In the genomic region with DNA sequence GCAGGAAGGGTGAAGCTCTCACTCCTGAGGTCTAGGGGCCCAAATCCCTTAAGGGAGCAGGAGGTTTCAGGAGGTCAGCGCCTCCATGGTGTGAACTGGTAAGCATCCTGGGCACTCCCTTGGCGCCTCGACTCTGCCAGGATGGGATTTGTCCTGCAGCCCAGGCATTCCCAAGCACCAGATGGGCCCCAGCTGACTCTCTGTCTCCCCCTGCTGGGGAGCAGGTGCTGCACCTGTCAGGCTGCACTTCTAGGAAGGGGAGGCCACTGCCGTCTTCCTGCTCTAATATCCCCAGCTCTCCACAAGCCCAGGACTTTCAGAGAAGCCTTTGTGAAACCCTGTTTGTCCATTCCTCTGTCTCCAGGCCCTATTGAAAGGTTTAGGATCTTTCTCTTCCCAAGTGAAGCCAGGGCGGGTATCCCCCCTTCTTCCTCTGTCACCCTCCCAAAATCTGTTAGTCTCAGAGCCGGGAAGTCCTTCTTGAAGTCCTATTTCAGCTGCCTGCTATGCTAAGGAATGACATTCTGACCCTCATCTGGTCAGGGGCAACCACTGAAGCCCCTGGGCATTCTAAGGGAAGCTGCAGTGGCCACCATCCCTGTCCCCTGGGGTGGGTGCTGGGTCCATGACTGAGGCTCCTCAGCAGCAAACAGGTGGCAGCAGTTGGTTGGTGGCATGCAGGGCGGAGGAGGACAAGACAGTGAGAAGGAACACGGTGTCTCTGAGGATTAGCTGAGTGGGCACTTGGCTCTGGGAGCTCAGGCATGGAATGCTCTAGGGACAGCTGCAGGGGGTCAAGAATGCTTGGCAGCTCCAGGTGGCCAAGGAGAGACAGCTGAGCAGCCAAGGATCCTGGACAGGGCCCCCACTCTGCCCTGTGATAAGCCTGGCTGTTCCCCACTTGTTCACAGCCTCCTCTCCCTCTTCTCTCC, we compare ENCODE assay signal across 9 cellular contexts. TPM values are rescaled to one million over a fixed set of nuclear protein-coding genes. Genes with fewer than 3 reads are reported as not detected.
DNase-seq lines count a peak whose midpoint lies in the region; ATAC-seq and TF ChIP-seq lines count a peak whose summit lies in the region.
"Had no signal": no experiment of that assay in that cellular context is flagged by ENCODE, and none has a peak within 500 bp of the region (broad histone marks: within the 10 kb centered on the region; RNA-seq: fewer than 3 reads in every experiment).

No MANE protein-coding gene starts in this region.

- 62 to 71% methylated on average over 5 to 8 of the region's 8 CpGs for WGBS in tibial nerve, 2 donors

- H3K4me3 ChIP-seq in A673 (ENCODE audit: low read depth, low read length, poor library complexity, severe bottlenecking) (no peak overlapping the region), epithelial cell of esophagus (ENCODE audit: low read length) (no peak overlapping the region), tibial nerve (no peak overlapping the region)

- CTCF ChIA-PET in A673 (lab: Charles Lee), result interaction anchor here (0.8 to 2.5 kb wide), 4 partner anchors 43 to 133 kb away, joined by 3 to 23 read pairs (median 4); no protein-coding TSS in a partner anchor
- CTCF ChIA-PET in GM10248 (lab: Yijun Ruan, JAX), result interaction anchor here (0.7 to 5.7 kb wide), 38 partner anchors 8 to 562 kb away, joined by 3 to 86 read pairs (median 4); a partner anchor contains a TSS
- CTCF ChIA-PET in activated CD8-positive, alpha-beta T cell treated with anti-CD3 and anti-CD28 coated beads for 36 hours (lab: Charles Lee), result interaction anchor here (0.7 to 6.6 kb wide), 44 partner anchors 9 to 460 kb away, joined by 3 to 58 read pairs (median 4); a partner anchor contains a TSS

- H3K4me1 Mint-ChIP-seq in activated CD8-positive, alpha-beta T cell treated with anti-CD3 and anti-CD28 coated beads for 36 hours (ENCODE audit: low read depth), result no peaks in the 10 kb centered on the region

- intact Hi-C loops in A673 (cut with micrococcal nuclease; ENCODE audit: unreplicated experiment), result loop anchor here (1.0 to 5.0 kb wide), 2 partner anchors 55 to 133 kb away; no protein-coding TSS in a partner anchor
- intact Hi-C loops in activated CD8-positive, alpha-beta T cell treated with anti-CD3 and anti-CD28 coated beads for 36 hours (cut with micrococcal nuclease), result loop anchor here (5.0 kb wide), 1 partner anchor 135 kb away; no protein-coding TSS in a partner anchor

- H3K27ac ChIP-seq in A673 (ENCODE audit: low read depth, low read length, poor library complexity, severe bottlenecking), result no peak overlapping the region
- H3K27ac ChIP-seq in tibial nerve, result no peak overlapping the region

- TF ChIP-seq CTCF in A673 (conservative IDR thresholded peaks at IDR 0.05; ENCODE audit: low read depth, low read length) (peak; percentile 90), GM10248 (IDR thresholded peaks at IDR 0.05; ENCODE audit: control extremely low read depth, extremely low read depth, low read depth, missing control alignments) (peak; percentile 85), epithelial cell of esophagus (IDR thresholded peaks at IDR 0.05; ENCODE audit: insufficient read depth, low read depth, low read length, missing control alignments) (peak; percentile 96), tibial nerve (IDR thresholded peaks at IDR 0.05) (peak; percentile 52 to 69 (median 53))
- TF ChIP-seq CTCF in activated CD8-positive, alpha-beta T cell treated with anti-CD3 and anti-CD28 coated beads for 36 hours (IDR thresholded peaks at IDR 0.05), result peak; percentile 94

- no peaks in the 10 kb centered on the region for H3K9me3 ChIP-seq in A673 (ENCODE audit: low read depth, low read length, poor library complexity, severe bottlenecking)
- no peaks in the 10 kb centered on the region for H3K9me3 ChIP-seq in tibial nerve

- no peak overlapping the region for H3K27ac Mint-ChIP-seq in activated CD8-positive, alpha-beta T cell treated with anti-CD3 and anti-CD28 coated beads for 36 hours

- no peaks in the 10 kb centered on the region for H3K27me3 ChIP-seq in A673 (replicated peaks; ENCODE audit: insufficient read depth, low read depth, low read length, poor library complexity)
- H3K27me3 ChIP-seq in tibial nerve, result no peaks in the 10 kb centered on the region

- peak; percentile 74 for ATAC-seq in activated CD8-positive, alpha-beta T cell treated with anti-CD3 and anti-CD28 coated beads for 36 hours

- no peaks in the 10 kb centered on the region for H3K27me3 Mint-ChIP-seq in activated CD8-positive, alpha-beta T cell treated with anti-CD3 and anti-CD28 coated beads for 36 hours

- POLR2A ChIA-PET in A673 (lab: Charles Lee; ENCODE audit: low non-redundant PET) (no interaction called here), GM10248 (lab: Yijun Ruan, JAX) (no interaction called here)
- POLR2A ChIA-PET in activated CD8-positive, alpha-beta T cell treated with anti-CD3 and anti-CD28 coated beads for 36 hours (lab: Charles Lee), result no interaction called here

- H3K9me3 Mint-ChIP-seq in activated CD8-positive, alpha-beta T cell treated with anti-CD3 and anti-CD28 coated beads for 36 hours, result no peaks in the 10 kb centered on the region

- H3K4me1 ChIP-seq in A673 (ENCODE audit: insufficient read depth, low read length, poor library complexity, severe bottlenecking) (peaks cover 5% of the 10 kb centered on the region), tibial nerve (no peaks in the 10 kb centered on the region)

- H3K36me3 Mint-ChIP-seq in activated CD8-positive, alpha-beta T cell treated with anti-CD3 and anti-CD28 coated beads for 36 hours (ENCODE audit: low read depth), result no peaks in the 10 kb centered on the region

- no peak for TF ChIP-seq POLR2A in tibial nerve (IDR thresholded peaks at IDR 0.05)

- no peaks in the 10 kb centered on the region for H3K36me3 ChIP-seq in A673 (ENCODE audit: insufficient read depth, low read length, poor library complexity, severe bottlenecking)
- H3K36me3 ChIP-seq in tibial nerve, result no peaks in the 10 kb centered on the region

- DNase-seq in A673 (ENCODE audit: low spot score) (peak; percentile 73), GM10248 (ENCODE audit: extremely low spot score) (peak; percentile 81), NCI-H2107 treated with DMSO at 0.1 percent for 48 hours (lab: John Stamatoyannopoulos, UW; ENCODE audit: unreplicated experiment) (peak; percentile 77), epithelial cell of esophagus (ENCODE audit: low read depth) (peak; percentile 73), myocyte (ENCODE audit: low read depth) (peak; percentile 97), tibial nerve (ENCODE audit: low spot score in 2 of 2) (no peak), GF-D8 (lab: John Stamatoyannopoulos, UW) (no peak)
- peak; percentile 56 for DNase-seq in activated CD8-positive, alpha-beta T cell treated with anti-CD3 and anti-CD28 coated beads for 36 hours

- no TSS peak for BruUV-seq in A673 (replicated peaks; lab: Mats Ljungman, UMichigan)

- no peak overlapping the region for H3K4me3 Mint-ChIP-seq in activated CD8-positive, alpha-beta T cell treated with anti-CD3 and anti-CD28 coated beads for 36 hours

- TF ChIP-seq EP300 in tibial nerve (IDR thresholded peaks at IDR 0.05), result no peak

RNA-seq across cellular contexts. Expression of a gene that starts 3.2 kb away (rescaled TPM):
- total RNA-seq in A673 (2021), result not detected in 2 replicates
- total RNA-seq in activated CD8-positive, alpha-beta T cell treated with anti-CD3 and anti-CD28 coated beads for 36 hours, result not detected
- 1,679 and 2,440 TPM in 2 replicates for total RNA-seq in myocyte
- polyA plus RNA-seq in myocyte (2012), result 817 TPM
- total RNA-seq in tibial nerve, result not detected
- polyA plus RNA-seq: neural cell had no signal

RNA-seq across cellular contexts. Expression of a gene that starts 14.1 kb away (rescaled TPM):
- not detected in 2 replicates for total RNA-seq in A673 (2021)
- not detected for total RNA-seq in activated CD8-positive, alpha-beta T cell treated with anti-CD3 and anti-CD28 coated beads for 36 hours
- 0.37 and 1.2 TPM in 2 replicates for total RNA-seq in myocyte
- polyA plus RNA-seq in myocyte (2012), result 9.1 TPM
- total RNA-seq in tibial nerve, result 100 to 1,000 TPM in 1 of 4 donors, 10 to 100 TPM in 1, 1 to 10 TPM in 1, not detected in 1; 5.0 to 150 (median 18.8) TPM
- polyA plus RNA-seq: neural cell had no signal

RNA-seq across cellular contexts. Expression of a gene that starts 44.9 kb away (rescaled TPM):
- 0.74 and 1.2 TPM in 2 replicates for total RNA-seq in A673 (2021)
- not detected for total RNA-seq in activated CD8-positive, alpha-beta T cell treated with anti-CD3 and anti-CD28 coated beads for 36 hours
- total RNA-seq in myocyte, result 27.4 and 42.0 TPM in 2 replicates
- 75.1 TPM for polyA plus RNA-seq in myocyte (2012)
- total RNA-seq in tibial nerve, result 1 to 10 TPM in 2 of 4 donors, under 1 TPM in 2; 0.30 to 2.2 (median 0.96) TPM

RNA-seq across cellular contexts. Expression of a gene that starts 57.0 kb away (rescaled TPM):
- total RNA-seq in A673 (2021) (not detected in 2 replicates), myocyte (5.0 and 7.7 TPM in 2 replicates), tibial nerve (under 1 TPM in 2 of 4 donors, not detected in 2; 0.39 to 0.42 TPM)
- total RNA-seq in activated CD8-positive, alpha-beta T cell treated with anti-CD3 and anti-CD28 coated beads for 36 hours, result under 1 TPM; 0.56 to 0.74 TPM
- 4.5 TPM for polyA plus RNA-seq in myocyte (2012)
- polyA plus RNA-seq: neural cell had no signal

Comparison
In these comparisons a context has a peak if more than half of its experiments do, and no peak if none do; other contexts are left out.
1. DNase-seq: peak in A673 (single experiment), GM10248 (single experiment), NCI-H2107 treated with DMSO at 0.1 percent for 48 hours (single experiment), activated CD8-positive, alpha-beta T cell treated with anti-CD3 and anti-CD28 coated beads for 36 hours (single experiment), epithelial cell of esophagus (single experiment) and myocyte (single experiment); none in tibial nerve (0 of 2) and GF-D8 (single experiment).
2. RNA of a gene that starts 3.2 kb away (total RNA-seq): 1,679 to 2,440 TPM in myocyte; not detected in A673, not detected in activated CD8-positive, alpha-beta T cell treated with anti-CD3 and anti-CD28 coated beads for 36 hours and not detected in tibial nerve; every median in the first group is over 1,000 times any median in the second.
3. Peak in every context shown above with its lines, with median percentiles within 50 percentile points of each other: CTCF ChIP-seq.